In genomic region chr3:15051531-15051930, GRCh38 we compare ENCODE assay signal across 1 cellular context.
A peak's percentile ranks its signal among the peaks of the same experiment; 100 is the strongest.
TF ChIP-seq lines count a peak whose summit lies in the region.

No MANE protein-coding gene starts in this region.

TF ChIP-seq in H1, 55 proteins besides CTCF, POLR2A, EP300 and RAD21 (continued from another document):
- TF ChIP-seq CREB1 (IDR thresholded peaks at IDR 0.05) (0 out of 2 replicates have a peak, but pooled peaks have one; percentile 22), SP2 (IDR thresholded peaks at IDR 0.05; ENCODE audit: low read length) (no peak)
